ENCODE assay signal across 11 cellular contexts in genomic region chr10:61905446-61905725, GRCh38. TPM values are rescaled to one million over a fixed set of nuclear protein-coding genes. Genes with fewer than 3 reads are reported as not detected.
DNase-seq lines count a peak whose midpoint lies in the region; ATAC-seq and TF ChIP-seq lines count a peak whose summit lies in the region.
"Had no signal": no experiment of that assay in that cellular context is flagged by ENCODE, and none has a peak within 500 bp of the region (broad histone marks: within the 10 kb centered on the region; RNA-seq: fewer than 3 reads in every experiment).

No MANE protein-coding gene starts in this region.

- peaks cover 38% of the 10 kb centered on the region for H3K4me1 ChIP-seq in Panc1 (ENCODE audit: control insufficient read depth, insufficient read depth, low read length)
- peaks cover 3 to 41% (median 24%) of the 10 kb centered on the region in 4 donors for H3K4me1 ChIP-seq in esophagus muscularis mucosa
- peaks cover 13% of the 10 kb centered on the region for H3K4me1 ChIP-seq in smooth muscle cell (ENCODE audit: low read depth)

- POLR2A ChIA-PET in Panc1 (lab: Charles Lee), result interaction anchor here (0.7 kb wide), 1 partner anchor 546 kb away, joined by 3 read pairs; no protein-coding TSS in a partner anchor

- peaks cover 76% of the 10 kb centered on the region for H3K79me2 ChIP-seq in smooth muscle cell (ENCODE audit: low read depth)

- BruUV-seq in Panc1 (replicated peaks; lab: Mats Ljungman, UMichigan), result no TSS peak

- no peak for TF ChIP-seq POLR2A in esophagus muscularis mucosa (IDR thresholded peaks at IDR 0.05; ENCODE audit: low read depth)

- WGBS in esophagus muscularis mucosa, result 85% methylated on average over 1 of the region's 1 CpG
- 82% methylated on average over 1 of the region's 1 CpG for WGBS in smooth muscle cell (ENCODE audit: low lambda C conversion rate)

- peaks cover 56% of the 10 kb centered on the region for H4K20me1 ChIP-seq in smooth muscle cell (ENCODE audit: low read depth)

- no peak overlapping the region for H3K9ac ChIP-seq in smooth muscle cell (ENCODE audit: low read depth)

- peak overlapping the region; percentile 21; the same call in 1 of the 2 replicates for H3K4me3 ChIP-seq in GM08714 (ENCODE audit: low read length)
- H3K4me3 ChIP-seq in Panc1 (ENCODE audit: low read depth in 2 of 2, low read length in 2 of 2), result peak overlapping the region in 1 of 2 experiments; percentile 62; a peak in 1 of 4 replicates
- H3K4me3 ChIP-seq in esophagus muscularis mucosa, result no peak overlapping the region
- peak overlapping the region; percentile 81 for H3K4me3 ChIP-seq in smooth muscle cell

- intact Hi-C loops in Panc1 (cut with micrococcal nuclease; ENCODE audit: unreplicated experiment), result loop anchor here (10.0 kb wide), 1 partner anchor 359 kb away; the partner anchor contains the start of gene RTKN2
- intact Hi-C loops in esophagus muscularis mucosa (cut with DNase I), result no loop called here

- TF ChIP-seq EP300 in esophagus muscularis mucosa (IDR thresholded peaks at IDR 0.05), result no peak

- H3F3A ChIP-seq in smooth muscle cell (ENCODE audit: low read depth), result peaks cover 27% of the 10 kb centered on the region

- no peak overlapping the region for H2AFZ ChIP-seq in smooth muscle cell (ENCODE audit: low read depth)

- H3K36me3 ChIP-seq in Panc1 (ENCODE audit: control insufficient read depth, insufficient read depth, low read length) (no peaks in the 10 kb centered on the region; the same call in 1 of the 2 replicates), esophagus muscularis mucosa (no peaks in the 10 kb centered on the region), smooth muscle cell (ENCODE audit: low read depth) (no peaks in the 10 kb centered on the region)
- H3K36me3 ChIP-seq: breast epithelium had no signal

- CTCF ChIA-PET in Panc1 (lab: Charles Lee), result interaction anchor here (0.7 to 1.5 kb wide), 2 partner anchors 9 to 247 kb away, joined by 3 to 6 read pairs; no protein-coding TSS in a partner anchor

- DNase-seq in Panc1 (ENCODE audit: low read depth, low spot score), result no peak
- DNase-seq in esophagus muscularis mucosa (ENCODE audit: extremely low spot score), result no peak
- DNase-seq in smooth muscle cell (lab: John Stamatoyannopoulos, UW; ENCODE audit: unreplicated experiment), result no peak
- no peak for DNase-seq in SW480 (ENCODE audit: low spot score)
- DNase-seq in NCI-H69 (lab: John Stamatoyannopoulos, UW), result no peak
- no peak for DNase-seq in stimulated activated CD8-positive, alpha-beta memory T cell treated with anti-CD3 and anti-CD28 coated beads, Interleukin-4, amount 100 ng/mL, for 48 hours
- DNase-seq in anterior cingulate cortex (lab: John Stamatoyannopoulos, UW), result no peak
- DNase-seq: GF-D8, NCI-H1105 had no signal

- no peaks in the 10 kb centered on the region for H3K27me3 ChIP-seq in Panc1 (ENCODE audit: control insufficient read depth, insufficient read depth, low read length)
- H3K27me3 ChIP-seq in esophagus muscularis mucosa, result no peaks in the 10 kb centered on the region
- no peaks in the 10 kb centered on the region for H3K27me3 ChIP-seq in smooth muscle cell (ENCODE audit: low read depth)
- H3K27me3 ChIP-seq: breast epithelium had no signal

- ATAC-seq in Panc1, result no peak

- in situ Hi-C loops in Panc1 (cut with HindIII; ENCODE audit: low pct_unique_long_range_greater_than_20kb, low sequenced_read_pairs), result no loop called here

- H3K27ac ChIP-seq in Panc1 (ENCODE audit: low read length) (peak overlapping the region; percentile 100), esophagus muscularis mucosa (replicated peaks in 1 of 4) (peak overlapping the region; percentile 91 to 98 (median 94)), smooth muscle cell (ENCODE audit: low read depth) (peak overlapping the region; percentile 97)

- H3K9me3 ChIP-seq in Panc1 (ENCODE audit: control insufficient read depth, insufficient read depth, low read depth, low read length) (no peaks in the 10 kb centered on the region), esophagus muscularis mucosa (no peaks in the 10 kb centered on the region), smooth muscle cell (replicated peaks; ENCODE audit: low read depth) (no peaks in the 10 kb centered on the region)
- H3K9me3 ChIP-seq: breast epithelium had no signal

- H3K4me2 ChIP-seq in smooth muscle cell, result peak overlapping the region; percentile 95

- TF ChIP-seq CTCF in Panc1 (IDR thresholded peaks at IDR 0.05) (no peak), esophagus muscularis mucosa (IDR thresholded peaks at IDR 0.05) (no peak), smooth muscle cell (IDR thresholded peaks at IDR 0.05; ENCODE audit: borderline replicate concordance, insufficient read depth, poor library complexity, severe bottlenecking) (no peak)

RNA-seq across cellular contexts. Expression of gene ARID5B, which starts 3.9 kb away (rescaled TPM):
- total RNA-seq in Panc1 (2021; ENCODE audit: unreplicated experiment) (22.7 TPM), esophagus muscularis mucosa (100 to 1,000 TPM in 1 of 4 donors, 10 to 100 TPM in 3; 33.6 to 150 (median 64.9) TPM), smooth muscle cell (67.6 and 69.4 TPM in 2 replicates)
- 7.6 TPM for polyA plus RNA-seq in Panc1 (2012; ENCODE audit: insufficient read length)
- 49.0 and 52.7 TPM in 2 replicates for polyA plus RNA-seq in smooth muscle cell

Comparison
In these comparisons a context has a peak if more than half of its experiments do, and no peak if none do; other contexts are left out.
1. H3K4me3 ChIP-seq: peak in GM08714 (single experiment) and smooth muscle cell (single experiment); none in esophagus muscularis mucosa (0 of 4).
2. Peak in every context shown above with its lines, with median percentiles within 50 percentile points of each other: H3K27ac ChIP-seq.